In genomic region chr14:74875204-74875603, GRCh38 we compare ENCODE assay signal across 1 cellular context.
TF ChIP-seq lines count a peak whose summit lies in the region.

No MANE protein-coding gene starts in this region.

TF ChIP-seq in HEK293, 187 proteins besides CTCF, POLR2A, EP300 and RAD21:
- TF ChIP-seq INSM2 (tag by site-specific recombination; IDR thresholded peaks at IDR 0.05) (no peak), ZNF768 (tag by site-specific recombination; IDR thresholded peaks at IDR 0.05) (0 out of 2 replicates have a peak, but pooled peaks have one; percentile 30), ZBTB44 (tag by site-specific recombination; IDR thresholded peaks at IDR 0.05) (no peak), ZNF571 (tag by site-specific recombination; IDR thresholded peaks at IDR 0.05) (no peak), ZNF311 (tag by site-specific recombination; IDR thresholded peaks at IDR 0.05; ENCODE audit: borderline replicate concordance) (no peak)
TF ChIP-seq in HEK293: peak in this region for 1.
